In genomic region chr19:43662487-43662886, GRCh38 we compare ENCODE assay signal across 7 cellular contexts. TPM values are rescaled to one million over a fixed set of nuclear protein-coding genes. Genes with fewer than 3 reads are reported as not detected.
DNase-seq lines count a peak whose midpoint lies in the region; ATAC-seq, FAIRE-seq and TF ChIP-seq lines count a peak whose summit lies in the region.
"Had no signal": no experiment of that assay in that cellular context is flagged by ENCODE, and none has a peak within 500 bp of the region (broad histone marks: within the 10 kb centered on the region; RNA-seq: fewer than 3 reads in every experiment).

No MANE protein-coding gene starts in this region.

- H3K9me3 ChIP-seq in K562 (replicated peaks; ENCODE audit: control insufficient read depth, insufficient read depth, low read depth, low read length), result no peaks in the 10 kb centered on the region; the same call in 1 of the 2 replicates
- H3K9me3 ChIP-seq in neural progenitor cell (ENCODE audit: low read depth), result no peaks in the 10 kb centered on the region
- H3K9me3 ChIP-seq in stomach, result peaks cover 0 to 9% (median 3%) of the 10 kb centered on the region in 4 donors

- peak; percentile 89 for ATAC-seq in K562

- TF ChIP-seq EP300 in K562 (IDR thresholded peaks at IDR 0.05; ENCODE audit: low read length) (no peak), stomach (IDR thresholded peaks at IDR 0.05) (no peak)

- no peaks in the 10 kb centered on the region for H3K27me3 ChIP-seq in K562 (ENCODE audit: control insufficient read depth in 2 of 2, insufficient read depth in 2 of 2, low read length in 2 of 2)
- peaks cover 6% of the 10 kb centered on the region for H3K27me3 ChIP-seq in neural progenitor cell
- no peaks in the 10 kb centered on the region for H3K27me3 ChIP-seq in stomach

- H3K79me2 ChIP-seq in K562 (ENCODE audit: control insufficient read depth, insufficient read depth, low read length), result no peaks in the 10 kb centered on the region; the same call in 2 of the 3 replicates
- no peaks in the 10 kb centered on the region for H3K79me2 ChIP-seq in neural progenitor cell (ENCODE audit: low read depth)

- no peaks in the 10 kb centered on the region; the same call in 1 of the 2 replicates for H4K20me1 ChIP-seq in K562 (replicated peaks; ENCODE audit: control insufficient read depth, insufficient read depth, low read length)
- H4K20me1 ChIP-seq in neural progenitor cell (ENCODE audit: low read depth), result no peaks in the 10 kb centered on the region

- H3K4me3 ChIP-seq in K562 (no peak overlapping the region), neural progenitor cell (no peak overlapping the region), stomach (no peak overlapping the region)

- H3K4me1 Mint-ChIP-seq in neural progenitor cell, result peaks cover 10% of the 10 kb centered on the region

- H3K9ac ChIP-seq in K562 (ENCODE audit: insufficient read depth in 1 of 2, low read depth in 2 of 2, low read length in 2 of 2) (no peak overlapping the region), neural progenitor cell (no peak overlapping the region)

- peaks cover 9% of the 10 kb centered on the region; the same call in 2 of the 3 replicates for H3K36me3 ChIP-seq in K562 (ENCODE audit: control insufficient read depth, insufficient read depth, low read length)
- no peaks in the 10 kb centered on the region for H3K36me3 ChIP-seq in neural progenitor cell
- peaks cover 15 to 93% (median 79%) of the 10 kb centered on the region in 4 donors for H3K36me3 ChIP-seq in stomach

- H3K9me3 Mint-ChIP-seq in neural progenitor cell, result no peaks in the 10 kb centered on the region

- H3K27ac Mint-ChIP-seq in neural progenitor cell, result no peak overlapping the region
- H3K27ac Mint-ChIP-seq: activated naive CD8-positive, alpha-beta T cell had no signal

- no peak overlapping the region for H3K4me3 Mint-ChIP-seq in neural progenitor cell
- H3K4me3 Mint-ChIP-seq: activated naive CD8-positive, alpha-beta T cell had no signal

- no peak overlapping the region for H3K27ac ChIP-seq in K562 (ENCODE audit: extremely low read depth, low read depth, low read length)
- no peak overlapping the region for H3K27ac ChIP-seq in neural progenitor cell
- H3K27ac ChIP-seq in stomach, result no peak overlapping the region

- peaks cover 5% of the 10 kb centered on the region for H3F3A ChIP-seq in neural progenitor cell (ENCODE audit: low read depth)

- peaks cover 4% of the 10 kb centered on the region for H3K27me3 Mint-ChIP-seq in neural progenitor cell (ENCODE audit: insufficient read depth, low read depth)
- H3K27me3 Mint-ChIP-seq: activated naive CD8-positive, alpha-beta T cell had no signal

- FAIRE-seq in K562 (lab: Jason Lieb, UNC), result peak; percentile 71

- H3K36me3 Mint-ChIP-seq in neural progenitor cell, result peaks cover 42% of the 10 kb centered on the region

- POLR2A ChIA-PET in K562 (lab: Yijun Ruan, JAX), result interaction anchor here (1.1 kb wide), 1 partner anchor 9 kb away, joined by 3 read pairs; no protein-coding TSS in a partner anchor

- TF ChIP-seq POLR2A in K562 (conservative IDR thresholded peaks at IDR 0.05), result no peak
- TF ChIP-seq POLR2A in stomach (IDR thresholded peaks at IDR 0.05), result no peak

- intact Hi-C loops in K562 (cut with micrococcal nuclease), result loop anchor here (10.0 kb wide), 1 partner anchor 128 kb away; the partner anchor contains the start of gene ZNF575
- intact Hi-C loops in stomach (cut with DNase I; ENCODE audit: low total_unique reads), result loop anchor here (10.0 kb wide), 1 partner anchor 198 kb away; the partner anchor contains the start of gene LYPD3

- BruUV-seq in K562 (replicated peaks; lab: Mats Ljungman, UMichigan), result no TSS peak

- CTCF ChIA-PET in K562 (lab: Yijun Ruan, JAX; ENCODE audit: low intra/inter-chr PET ratio), result interaction anchor here (0.6 kb wide), 1 partner anchor 434 kb away, joined by 4 read pairs; no protein-coding TSS in a partner anchor

- in situ Hi-C loops in K562 (cut with MboI), result no loop called here

- no peak for TF ChIP-seq RAD21 in K562 (CRISPR knock-in tag; conservative IDR thresholded peaks at IDR 0.05 in 1 of 2, IDR thresholded peaks at IDR 0.05 in 1 of 2)

- H2AFZ ChIP-seq in K562 (ENCODE audit: low read depth, low read length), result no peak overlapping the region
- H2AFZ ChIP-seq in neural progenitor cell (replicated peaks), result no peak overlapping the region

- H3K9me1 ChIP-seq in K562 (ENCODE audit: control insufficient read depth, insufficient read depth, low read length), result no peaks in the 10 kb centered on the region

- H3K4me1 ChIP-seq in K562 (replicated peaks in 1 of 2; ENCODE audit: control insufficient read depth in 2 of 2, insufficient read depth in 2 of 2, low read length in 2 of 2) (peaks cover 5 to 6% of the 10 kb centered on the region in 2 experiments; a peak in 4 of 5 replicates), neural progenitor cell (peaks cover 4% of the 10 kb centered on the region), stomach (peaks cover 2 to 30% (median 3%) of the 10 kb centered on the region in 4 donors)

- peak; percentile 54 to 59 (median 56) for TF ChIP-seq CTCF in K562 (IDR thresholded peaks at IDR 0.05 in 2 of 3, conservative IDR thresholded peaks at IDR 0.05 in 1 of 3; ENCODE audit: insufficient read depth in 2 of 3, low read depth in 1 of 3, low read length in 3 of 3)
- TF ChIP-seq CTCF in neural progenitor cell (IDR thresholded peaks at IDR 0.05), result peak; percentile 59
- TF ChIP-seq CTCF in stomach (IDR thresholded peaks at IDR 0.05), result peak in 1 of 7 experiments; percentile 18

- no peak overlapping the region for H3K4me2 ChIP-seq in K562 (ENCODE audit: insufficient read depth, low read length)
- H3K4me2 ChIP-seq in neural progenitor cell, result no peak overlapping the region

- DNase-seq in NCI-H146 (lab: John Stamatoyannopoulos, UW), result peak; percentile 32
- DNase-seq in NCI-H146 treated with DMSO at 0.1 percent for 48 hours (lab: John Stamatoyannopoulos, UW; ENCODE audit: unreplicated experiment), result no peak
- peak in 1 of 4 experiments; percentile 38 for DNase-seq in K562 (ENCODE audit: extremely low read depth in 1 of 4, low spot score in 3 of 4)
- peak; percentile 59 for DNase-seq in neural progenitor cell (ENCODE audit: low spot score)
- DNase-seq in stomach, result no peak
- no peak for DNase-seq in stimulated activated CD4-positive, alpha-beta T cell treated with anti-CD3 and anti-CD28 coated beads, Interleukin-1b, Interleukin-23, amount 100 ng/mL, for 48 hours

- WGBS in K562 (ENCODE audit: insufficient coverage, low coverage, missing lambda C conversion rate), result 65% methylated on average over 4 of the region's 6 CpGs
- WGBS in stomach, 5 donors, result 82 to 94% (median 86%) methylated on average over 6 of the region's 6 CpGs

RNA-seq across cellular contexts. Expression of gene PLAUR, which starts 7.5 kb away (rescaled TPM):
- 40.8 and 45.7 TPM in 2 replicates for total RNA-seq in K562 (2011; cell fraction: chromatin; rRNA removed; ENCODE audit: low replicate concordance)
- 32.8 and 41.9 TPM in 2 replicates for total RNA-seq in K562 (2011; cell fraction: nucleolus; rRNA removed)
- 31.3 and 41.4 TPM in 2 replicates for total RNA-seq in K562 (2011; cell fraction: nucleoplasm; rRNA removed)
- 13.1 and 15.6 TPM in 2 replicates for total RNA-seq in K562 (2014; rRNA removed)
- 6.9 and 8.1 TPM in 2 replicates for total RNA-seq in K562 (2014; rRNA removed; fragmentation: Illumina TruSeq; extraction: Trizol)
- total RNA-seq in K562 (2015; rRNA removed; fragmentation: Illumina TruSeq; extraction: Trizol), result 10.8 and 12.4 TPM in 2 replicates
- total RNA-seq in K562 (2021), result 10.8 and 12.9 TPM in 2 replicates
- 8.4 and 17.5 TPM in 2 replicates for polyA plus RNA-seq in K562 (2011; rRNA removed)
- 15.3 and 17.9 TPM in 2 replicates for polyA plus RNA-seq in K562 (2011; cell fraction: cytosol; rRNA removed)
- polyA plus RNA-seq in K562 (2011; cell fraction: nucleus; rRNA removed), result 30.9 and 37.0 TPM in 2 replicates
- polyA plus RNA-seq in K562 (2012), result 14.7 and 23.9 TPM in 2 replicates
- polyA plus RNA-seq in K562 (2014; fragmentation: Illumina TruSeq; extraction: Trizol), result 13.6 and 14.4 TPM in 2 replicates
- 10 to 100 TPM in 1 of 2 experiments, 1 to 10 TPM in 1; 7.0 to 10.9 TPM for polyA plus RNA-seq in K562 (2014; fragmentation: Nextera tagmentation; extraction: Ambion mirVana)
- polyA plus RNA-seq in K562 (2014; rRNA removed), result 14.3 and 16.2 TPM in 2 replicates
- 10.0 and 14.3 TPM in 2 replicates for polyA minus RNA-seq in K562 (2011; rRNA and poly(A)+ RNA removed)
- 6.2 and 8.2 TPM in 2 replicates for polyA minus RNA-seq in K562 (2011; cell fraction: cytosol; rRNA and poly(A)+ RNA removed)
- 6.2 and 11.0 TPM in 2 replicates for polyA minus RNA-seq in K562 (2011; cell fraction: nucleus; rRNA and poly(A)+ RNA removed)
- total RNA-seq in neural progenitor cell (ENCODE audit: low replicate concordance), result 12.9 and 36.5 TPM in 2 replicates
- total RNA-seq in stomach, result 10 to 100 TPM in 4 of 5 donors, 1 to 10 TPM in 1; 2.0 to 57.2 (median 26.1) TPM
- polyA plus RNA-seq in stomach, result 10 to 100 TPM in 2 of 3 donors, 1 to 10 TPM in 1; 9.1 to 35.9 (median 31.1) TPM

RNA-seq across cellular contexts. Expression of gene CADM4, which starts 22.8 kb away (rescaled TPM):
- 2.0 and 2.5 TPM in 2 replicates for total RNA-seq in K562 (2011; cell fraction: chromatin; rRNA removed; ENCODE audit: low replicate concordance)
- 2.6 and 7.0 TPM in 2 replicates for total RNA-seq in K562 (2011; cell fraction: nucleolus; rRNA removed)
- total RNA-seq in K562 (2011; cell fraction: nucleoplasm; rRNA removed), result 0.99 and 4.5 TPM in 2 replicates
- total RNA-seq in K562 (2014; rRNA removed) (1.8 and 2.5 TPM in 2 replicates), K562 (2014; rRNA removed; fragmentation: Illumina TruSeq; extraction: Trizol) (0.61 and 0.87 TPM in 2 replicates), K562 (2015; rRNA removed; fragmentation: Illumina TruSeq; extraction: Trizol) (0.72 and 1.2 TPM in 2 replicates), K562 (2021) (1.9 and 2.3 TPM in 2 replicates), neural progenitor cell (ENCODE audit: low replicate concordance) (7.7 and 28.6 TPM in 2 replicates), stomach (1 to 10 TPM in 4 of 5 donors, not detected in 1; 4.9 to 8.6 (median 6.2) TPM)
- polyA plus RNA-seq in K562 (2011; rRNA removed) (1.4 and 2.1 TPM in 2 replicates), K562 (2014; fragmentation: Illumina TruSeq; extraction: Trizol) (1.3 and 2.2 TPM in 2 replicates), K562 (2014; fragmentation: Nextera tagmentation; extraction: Ambion mirVana) (under 1 TPM; 0.03 to 0.13 TPM), K562 (2014; rRNA removed) (1.7 and 4.6 TPM in 2 replicates), stomach (10 to 100 TPM in 1 of 3 donors, 1 to 10 TPM in 2; 5.0 to 14.2 (median 8.9) TPM)
- 1.9 and 3.5 TPM in 2 replicates for polyA plus RNA-seq in K562 (2011; cell fraction: cytosol; rRNA removed)
- polyA plus RNA-seq in K562 (2011; cell fraction: nucleus; rRNA removed), result 1.1 and 2.4 TPM in 2 replicates
- polyA plus RNA-seq in K562 (2012), result 2.1 and 2.5 TPM in 2 replicates
- polyA minus RNA-seq in K562 (2011; rRNA and poly(A)+ RNA removed), result 0.30 and 0.32 TPM in 2 replicates
- 0.86 and 1.5 TPM in 2 replicates for polyA minus RNA-seq in K562 (2011; cell fraction: cytosol; rRNA and poly(A)+ RNA removed)
- 0.54 and 0.89 TPM in 2 replicates for polyA minus RNA-seq in K562 (2011; cell fraction: nucleus; rRNA and poly(A)+ RNA removed)

RNA-seq across cellular contexts. Expression of gene ZNF428, which starts 43.1 kb away (rescaled TPM):
- total RNA-seq in K562 (2011; cell fraction: chromatin; rRNA removed; ENCODE audit: low replicate concordance), result 6.3 and 13.9 TPM in 2 replicates
- 8.6 and 12.7 TPM in 2 replicates for total RNA-seq in K562 (2011; cell fraction: nucleolus; rRNA removed)
- 10.1 and 10.3 TPM in 2 replicates for total RNA-seq in K562 (2011; cell fraction: nucleoplasm; rRNA removed)
- total RNA-seq in K562 (2014; rRNA removed) (85.7 and 86.9 TPM in 2 replicates), K562 (2014; rRNA removed; fragmentation: Illumina TruSeq; extraction: Trizol) (8.4 and 8.8 TPM in 2 replicates), K562 (2015; rRNA removed; fragmentation: Illumina TruSeq; extraction: Trizol) (27.5 and 30.4 TPM in 2 replicates), K562 (2021) (42.2 and 49.2 TPM in 2 replicates), neural progenitor cell (ENCODE audit: low replicate concordance) (18.5 and 57.7 TPM in 2 replicates), stomach (10 to 100 TPM in 4 of 5 donors, 1 to 10 TPM in 1; 7.8 to 72.7 (median 11.2) TPM)
- polyA plus RNA-seq in K562 (2011; rRNA removed) (14.9 and 15.9 TPM in 2 replicates), K562 (2014; fragmentation: Illumina TruSeq; extraction: Trizol) (14.9 and 19.1 TPM in 2 replicates), K562 (2014; fragmentation: Nextera tagmentation; extraction: Ambion mirVana) (under 1 TPM; 0.15 to 0.23 TPM), K562 (2014; rRNA removed) (68.7 and 75.7 TPM in 2 replicates), stomach (10 to 100 TPM; 30.9 to 47.9 (median 42.8) TPM)
- polyA plus RNA-seq in K562 (2011; cell fraction: cytosol; rRNA removed), result 17.8 and 32.7 TPM in 2 replicates
- polyA plus RNA-seq in K562 (2011; cell fraction: nucleus; rRNA removed), result 14.2 and 15.7 TPM in 2 replicates
- polyA plus RNA-seq in K562 (2012), result 41.0 and 43.7 TPM in 2 replicates
- 2.5 and 3.4 TPM in 2 replicates for polyA minus RNA-seq in K562 (2011; rRNA and poly(A)+ RNA removed)
- 4.3 and 6.7 TPM in 2 replicates for polyA minus RNA-seq in K562 (2011; cell fraction: cytosol; rRNA and poly(A)+ RNA removed)
- polyA minus RNA-seq in K562 (2011; cell fraction: nucleus; rRNA and poly(A)+ RNA removed), result 4.3 and 6.9 TPM in 2 replicates

RNA-seq across cellular contexts. Expression of gene SRRM5, which starts 50.6 kb away (rescaled TPM):
- 1.0 and 1.2 TPM in 2 replicates for total RNA-seq in K562 (2011; cell fraction: chromatin; rRNA removed; ENCODE audit: low replicate concordance)
- 0.33 TPM in 1 of 2 replicates, not detected in the other for total RNA-seq in K562 (2011; cell fraction: nucleolus; rRNA removed)
- total RNA-seq in K562 (2011; cell fraction: nucleoplasm; rRNA removed), result 0.23 and 0.29 TPM in 2 replicates
- 0.08 and 0.09 TPM in 2 replicates for total RNA-seq in K562 (2014; rRNA removed)
- 0.13 and 0.25 TPM in 2 replicates for total RNA-seq in K562 (2014; rRNA removed; fragmentation: Illumina TruSeq; extraction: Trizol)
- 0.08 and 0.18 TPM in 2 replicates for total RNA-seq in K562 (2015; rRNA removed; fragmentation: Illumina TruSeq; extraction: Trizol)
- 0.11 and 0.18 TPM in 2 replicates for total RNA-seq in K562 (2021)
- 0.10 and 0.18 TPM in 2 replicates for polyA plus RNA-seq in K562 (2011; rRNA removed)
- polyA plus RNA-seq in K562 (2011; cell fraction: cytosol; rRNA removed), result 0.01 and 0.03 TPM in 2 replicates
- polyA plus RNA-seq in K562 (2011; cell fraction: nucleus; rRNA removed), result 0.29 and 0.67 TPM in 2 replicates
- polyA plus RNA-seq in K562 (2012), result 0.26 and 0.37 TPM in 2 replicates
- polyA plus RNA-seq in K562 (2014; fragmentation: Illumina TruSeq; extraction: Trizol), result 0.43 and 0.45 TPM in 2 replicates
- not detected for polyA plus RNA-seq in K562 (2014; fragmentation: Nextera tagmentation; extraction: Ambion mirVana)
- polyA plus RNA-seq in K562 (2014; rRNA removed), result 0.25 and 0.36 TPM in 2 replicates
- 0.12 TPM in 1 of 2 replicates, not detected in the other for polyA minus RNA-seq in K562 (2011; rRNA and poly(A)+ RNA removed)
- polyA minus RNA-seq in K562 (2011; cell fraction: cytosol; rRNA and poly(A)+ RNA removed), result not detected in 2 replicates
- polyA minus RNA-seq in K562 (2011; cell fraction: nucleus; rRNA and poly(A)+ RNA removed), result 0.22 TPM in 1 of 2 replicates, not detected in the other
- 0.25 TPM in 1 of 2 replicates, not detected in the other for total RNA-seq in neural progenitor cell (ENCODE audit: low replicate concordance)
- not detected for total RNA-seq in stomach
- polyA plus RNA-seq in stomach, result under 1 TPM in 2 of 3 donors, not detected in 1; 0.45 to 0.50 TPM

RNA-seq across cellular contexts. Expression of gene IRGC, which starts 53.4 kb away (rescaled TPM):
- not detected in 2 replicates for total RNA-seq in K562 (2011; cell fraction: chromatin; rRNA removed; ENCODE audit: low replicate concordance)
- not detected in 2 replicates for total RNA-seq in K562 (2011; cell fraction: nucleolus; rRNA removed)
- total RNA-seq in K562 (2011; cell fraction: nucleoplasm; rRNA removed), result not detected in 2 replicates
- total RNA-seq in K562 (2014; rRNA removed) (not detected in 2 replicates), K562 (2014; rRNA removed; fragmentation: Illumina TruSeq; extraction: Trizol) (not detected in 2 replicates), K562 (2015; rRNA removed; fragmentation: Illumina TruSeq; extraction: Trizol) (not detected in 2 replicates), K562 (2021) (not detected in 2 replicates), neural progenitor cell (ENCODE audit: low replicate concordance) (not detected in 2 replicates), stomach (not detected)
- polyA plus RNA-seq in K562 (2011; rRNA removed) (not detected in 2 replicates), K562 (2014; fragmentation: Illumina TruSeq; extraction: Trizol) (not detected in 2 replicates), K562 (2014; fragmentation: Nextera tagmentation; extraction: Ambion mirVana) (not detected), K562 (2014; rRNA removed) (not detected in 2 replicates), stomach (not detected)
- polyA plus RNA-seq in K562 (2011; cell fraction: cytosol; rRNA removed), result not detected in 2 replicates
- not detected in 2 replicates for polyA plus RNA-seq in K562 (2011; cell fraction: nucleus; rRNA removed)
- not detected in 2 replicates for polyA plus RNA-seq in K562 (2012)
- not detected in 2 replicates for polyA minus RNA-seq in K562 (2011; rRNA and poly(A)+ RNA removed)
- polyA minus RNA-seq in K562 (2011; cell fraction: cytosol; rRNA and poly(A)+ RNA removed), result not detected in 2 replicates
- not detected in 2 replicates for polyA minus RNA-seq in K562 (2011; cell fraction: nucleus; rRNA and poly(A)+ RNA removed)

Comparison
In these comparisons a context has a peak if more than half of its experiments do, and no peak if none do; other contexts are left out.
1. DNase-seq: peak in NCI-H146 (single experiment) and neural progenitor cell (single experiment); none in NCI-H146 treated with DMSO at 0.1 percent for 48 hours (single experiment), stomach (single experiment) and stimulated activated CD4-positive, alpha-beta T cell treated with anti-CD3 and anti-CD28 coated beads, Interleukin-1b, Interleukin-23, amount 100 ng/mL, for 48 hours (single experiment).